ENCODE assay signal across 12 cellular contexts in the genomic region with DNA sequence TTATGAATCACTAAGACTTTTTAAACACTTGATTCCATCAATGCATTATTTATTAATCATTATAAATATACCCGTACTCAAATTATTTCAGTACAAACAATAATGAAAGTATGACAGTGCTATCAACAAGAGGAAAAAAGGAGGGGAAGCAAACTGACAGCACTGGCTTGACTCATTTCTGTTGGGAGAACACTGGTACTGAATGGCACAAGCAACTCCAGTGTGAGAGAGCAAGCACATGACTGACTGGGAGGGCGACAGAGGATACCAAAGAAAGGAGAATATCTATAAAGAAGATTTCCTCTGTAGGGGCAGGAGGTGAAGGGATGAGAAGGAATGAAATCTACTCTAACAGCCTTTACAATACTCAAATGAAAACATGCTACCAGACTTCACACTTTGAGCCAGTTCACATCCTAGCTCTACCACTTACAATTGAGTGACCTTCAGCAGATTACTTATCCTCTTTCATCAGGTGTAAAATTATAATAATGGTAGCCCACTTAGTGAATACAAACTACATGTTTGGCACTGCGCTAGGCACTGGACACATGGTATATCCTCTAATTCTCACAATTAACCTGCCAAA. TPM values are rescaled to one million over a fixed set of nuclear protein-coding genes. Genes with fewer than 3 reads are reported as not detected.
DNase-seq lines count a peak whose midpoint lies in the region; ATAC-seq and TF ChIP-seq lines count a peak whose summit lies in the region.
"Had no signal": no experiment of that assay in that cellular context is flagged by ENCODE, and none has a peak within 500 bp of the region (broad histone marks: within the 10 kb centered on the region; RNA-seq: fewer than 3 reads in every experiment).

No MANE protein-coding gene starts in this region.

- H3K27ac ChIP-seq in colonic mucosa (peak overlapping the region; percentile 77), layer of hippocampus (ENCODE audit: low read depth, low read length) (peak overlapping the region; percentile 96)
- H3K27ac ChIP-seq: adrenal gland had no signal

- no peaks in the 10 kb centered on the region for H3K9me3 ChIP-seq in colonic mucosa
- H3K9me3 ChIP-seq: adrenal gland had no signal

- peaks cover 10% of the 10 kb centered on the region for H3K9me3 Mint-ChIP-seq in HFFc6
- H3K9me3 Mint-ChIP-seq: stimulated activated memory B cell treated with anti-CD40 and anti-IgM and Interleukin-4, amounts not matched to agents 10 μg/mL and 1 μg/mL and 100 μg/mL, for 72 hours had no signal

- peak overlapping the region in 1 of 2 donors; percentile 36 for H3K9ac ChIP-seq in colonic mucosa (ENCODE audit: low read depth in 2 of 2, low read length in 2 of 2)

- no peak for DNase-seq in LNCaP clone FGC (ENCODE audit: low read depth)
- no peak for DNase-seq in colonic mucosa
- DNase-seq in superior temporal gyrus (ENCODE audit: extremely low spot score) = peak; percentile 95
- DNase-seq in HFFc6 = no peak
- no peak for DNase-seq in MV-4-11 (lab: John Stamatoyannopoulos, UW)
- DNase-seq: activated CD4-positive, alpha-beta T cell treated with anti-CD3 and anti-CD28 coated beads, Interleukin-2, amount 10 ng/mL, durations not matched to agents 7 days and 5 days; GDM1; KBM-7 had no signal

- no peaks in the 10 kb centered on the region for H3K27me3 ChIP-seq in colonic mucosa
- H3K27me3 ChIP-seq in layer of hippocampus (ENCODE audit: control insufficient read depth, insufficient read depth, low read length) = no peaks in the 10 kb centered on the region
- H3K27me3 ChIP-seq: adrenal gland had no signal

- no peak overlapping the region for H3K27ac Mint-ChIP-seq in HFFc6
- H3K27ac Mint-ChIP-seq: activated CD4-positive, alpha-beta T cell treated with anti-CD3 and anti-CD28 coated beads, Interleukin-2, amount 10 ng/mL, durations not matched to agents 7 days and 5 days; stimulated activated memory B cell treated with anti-CD40 and anti-IgM and Interleukin-4, amounts not matched to agents 10 μg/mL and 1 μg/mL and 100 μg/mL, for 72 hours had no signal

- TF ChIP-seq CTCF in LNCaP clone FGC (IDR thresholded peaks at IDR 0.05; ENCODE audit: control insufficient read depth, extremely low read depth, insufficient read depth) = no peak
- TF ChIP-seq CTCF in colonic mucosa (IDR thresholded peaks at IDR 0.05) = no peak
- TF ChIP-seq CTCF in HFFc6 (IDR thresholded peaks at IDR 0.05) = no peak

- H3K27me3 Mint-ChIP-seq in HFFc6 (ENCODE audit: insufficient read depth) = no peaks in the 10 kb centered on the region; the same call in 1 of the 2 replicates
- H3K27me3 Mint-ChIP-seq: activated CD4-positive, alpha-beta T cell treated with anti-CD3 and anti-CD28 coated beads, Interleukin-2, amount 10 ng/mL, durations not matched to agents 7 days and 5 days; stimulated activated memory B cell treated with anti-CD40 and anti-IgM and Interleukin-4, amounts not matched to agents 10 μg/mL and 1 μg/mL and 100 μg/mL, for 72 hours had no signal

- no peak overlapping the region for H3K4me3 Mint-ChIP-seq in HFFc6
- H3K4me3 Mint-ChIP-seq: activated CD4-positive, alpha-beta T cell treated with anti-CD3 and anti-CD28 coated beads, Interleukin-2, amount 10 ng/mL, durations not matched to agents 7 days and 5 days; stimulated activated memory B cell treated with anti-CD40 and anti-IgM and Interleukin-4, amounts not matched to agents 10 μg/mL and 1 μg/mL and 100 μg/mL, for 72 hours had no signal

- intact Hi-C loops in colonic mucosa (cut with DNase I) = no loop called here

- no peak for ATAC-seq in HG02798 (IDR thresholded peaks at IDR 0.05; ENCODE audit: poor library complexity, unreplicated experiment)
- ATAC-seq: stimulated activated memory B cell treated with anti-CD40 and anti-IgM and Interleukin-4, amounts not matched to agents 10 μg/mL and 1 μg/mL and 100 μg/mL, for 72 hours had no signal

- H3K36me3 ChIP-seq in colonic mucosa = no peaks in the 10 kb centered on the region
- H3K36me3 ChIP-seq: adrenal gland had no signal

- H3K36me3 Mint-ChIP-seq in HFFc6 (ENCODE audit: low read depth) = peaks cover 14% of the 10 kb centered on the region

- H3K4me1 ChIP-seq in colonic mucosa = peaks cover 4% of the 10 kb centered on the region

- H3K4me1 Mint-ChIP-seq in HFFc6 (ENCODE audit: low read depth) = peaks cover 72% of the 10 kb centered on the region

- 0 out of 2 replicates have a peak overlapping the region, but pooled peaks have one; percentile 0 for H3K4me3 ChIP-seq in LNCaP clone FGC (ENCODE audit: low read depth, low read length)
- no peak overlapping the region for H3K4me3 ChIP-seq in colonic mucosa
- H3K4me3 ChIP-seq: adrenal gland had no signal

RNA-seq across cellular contexts. Expression of a gene that starts 1.5 kb away (rescaled TPM):
- total RNA-seq in colonic mucosa = 100 to 1,000 TPM in 1 of 2 donors, 10 to 100 TPM in 1; 70.8 to 151 TPM
- total RNA-seq in HFFc6 (2021; fragmentation: NEBNext Ultra II Directional; extraction: Animal tissue kit (Norgen Biotek cat#: 25700)) = 10 to 100 TPM in 5 of 6 experiments, 1 to 10 TPM in 1; 9.1 to 12.9 (median 10.7) TPM

RNA-seq across cellular contexts. Expression of a gene that starts 51.6 kb away (rescaled TPM):
- not detected for total RNA-seq in colonic mucosa
- 1 to 10 TPM in 3 of 6 experiments, under 1 TPM in 3; 0.41 to 2.5 (median 0.90) TPM for total RNA-seq in HFFc6 (2021; fragmentation: NEBNext Ultra II Directional; extraction: Animal tissue kit (Norgen Biotek cat#: 25700))
- total RNA-seq: activated CD4-positive, alpha-beta T cell treated with anti-CD3 and anti-CD28 coated beads, Interleukin-2, amount 10 ng/mL, durations not matched to agents 7 days and 5 days had no signal

Comparison
In these comparisons a context has a peak if more than half of its experiments do, and no peak if none do; other contexts are left out.
1. RNA of a gene that starts 1.5 kb away (total RNA-seq): 70.8 to 151 TPM in colonic mucosa; 9.1 to 12.9 TPM in HFFc6; every median in the first group is over 4 times any median in the second.